3 cellular contexts compared by ENCODE assay signal in genomic region chr15:51661072-51661471, GRCh38.
TF ChIP-seq lines count a peak whose summit lies in the region.

No MANE protein-coding gene starts in this region.

TF ChIP-seq in A549, 52 proteins besides CTCF, POLR2A, EP300 and RAD21 (continued from another document):
- no peak for TF ChIP-seq HMGXB4 (CRISPR knock-in tag; IDR thresholded peaks at IDR 0.05; ENCODE audit: borderline replicate concordance)
- no peak for TF ChIP-seq EHMT2 (IDR thresholded peaks at IDR 0.05; ENCODE audit: low read depth)
- TF ChIP-seq CHD2 (IDR thresholded peaks at IDR 0.05; ENCODE audit: low read length, partially characterized antibody), result no peak
- no peak for TF ChIP-seq FOSB (CRISPR knock-in tag; IDR thresholded peaks at IDR 0.05)
- no peak for TF ChIP-seq RNF2 (IDR thresholded peaks at IDR 0.05; ENCODE audit: borderline replicate concordance, low read depth)
- TF ChIP-seq HEYL (CRISPR knock-in tag; IDR thresholded peaks at IDR 0.05), result no peak
- no peak for TF ChIP-seq REST (IDR thresholded peaks at IDR 0.05)
- TF ChIP-seq USF2 (IDR thresholded peaks at IDR 0.05), result no peak
- no peak for TF ChIP-seq HOXA7 (CRISPR knock-in tag; IDR thresholded peaks at IDR 0.05)
- no peak for TF ChIP-seq RCOR1 (IDR thresholded peaks at IDR 0.05; ENCODE audit: low read depth, low read length)

TF ChIP-seq in K562, 482 proteins besides CTCF, POLR2A, EP300 and RAD21 (continued from another document):
- TF ChIP-seq KDM1A (IDR thresholded peaks at IDR 0.05), result peak; percentile 59 to 77; a peak in 3 of 4 replicates

TF ChIP-seq in GM12891, 5 proteins besides CTCF, POLR2A, EP300 and RAD21 (continued from another document):
- TF ChIP-seq TAF1 (IDR thresholded peaks at IDR 0.05; ENCODE audit: low read depth, low read length) (no peak), POU2F2 (IDR thresholded peaks at IDR 0.05; ENCODE audit: low read depth, low read length) (no peak), POLR2AphosphoS5 (IDR thresholded peaks at IDR 0.05; ENCODE audit: low read depth, low read length) (no peak)
